ENCODE assay signal across 23 cellular contexts in the genomic region with DNA sequence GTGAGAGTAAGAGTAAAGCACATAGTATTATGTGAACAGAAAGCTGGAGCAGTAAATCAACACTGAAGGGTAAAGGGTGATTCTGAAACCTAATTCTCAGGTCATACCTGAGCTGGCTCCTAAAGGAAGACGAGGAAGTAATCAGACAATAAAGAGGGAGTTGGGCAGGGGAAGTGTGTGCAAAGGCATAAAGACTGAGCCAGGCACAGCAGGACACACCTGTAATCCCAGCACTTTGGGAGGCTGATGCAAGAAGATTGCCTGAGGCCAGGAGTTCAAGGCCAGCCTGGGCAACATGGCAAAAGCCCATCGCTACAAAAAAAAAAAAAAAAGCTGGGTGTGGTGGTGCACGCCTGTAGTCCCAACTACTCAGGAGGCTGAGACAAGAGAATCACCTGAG. TPM values are rescaled to one million over a fixed set of nuclear protein-coding genes. Genes with fewer than 3 reads are reported as not detected.
"Had no signal": no experiment of that assay in that cellular context is flagged by ENCODE, and none has a peak within 500 bp of the region (broad histone marks: within the 10 kb centered on the region; RNA-seq: fewer than 3 reads in every experiment).

No MANE protein-coding gene starts in this region.

- H3K27ac ChIP-seq: gastrocnemius medialis, heart left ventricle, pancreas, vagina had no signal

- H3K36me3 ChIP-seq: gastrocnemius medialis, pancreas had no signal

- H3K4me1 Mint-ChIP-seq: mesothelial cell of epicardium had no signal

- DNase-seq: activated B cell treated with CpG ODN at 0.5 μM for 24 hours; activated CD4-positive, alpha-beta T cell treated with anti-CD3 and anti-CD28 coated beads, Interleukin-2, amount 10 ng/mL, durations not matched to agents 24 days and 14 days; activated CD8-positive, alpha-beta memory T cell treated with anti-CD3 and anti-CD28 coated beads, Interleukin-2, amount 50 U/mL, for 4 hours; activated CD8-positive, alpha-beta T cell treated with anti-CD3 and anti-CD28 coated beads, Interleukin-2, amount 10 ng/mL, durations not matched to agents 7 days and 5 days; activated gamma-delta T cell treated with Interleukin-2 at 50 U/mL for 16 hours; activated naive CD8-positive, alpha-beta T cell treated with anti-CD3 and anti-CD28 coated beads, Interleukin-2, amount 10 ng/mL, durations not matched to agents 7 days and 5 days; activated T-cell treated with anti-CD3 and anti-CD28 coated beads, Interleukin-2, amount 50 U/mL, for 48 hours; anterior cingulate cortex; dermis blood vessel endothelial cell; effector memory CD8-positive, alpha-beta T cell; gastrocnemius medialis; heart left ventricle; stimulated activated CD4-positive, alpha-beta T cell treated with anti-CD3 and anti-CD28 coated beads, Interleukin-12 subunit alpha, Interleukin-12 subunit beta, amount 100 ng/mL, for 4 hours; stimulated activated CD4-positive, alpha-beta T cell treated with anti-CD3 and anti-CD28 coated beads, Interleukin-2, amount 100 ng/mL, for 24 hours had no signal

- ATAC-seq: activated CD8-positive, alpha-beta T cell treated with anti-CD3 and anti-CD28 coated beads, Interleukin-2, amount 10 ng/mL, durations not matched to agents 7 days and 5 days; effector memory CD8-positive, alpha-beta T cell; gastrocnemius medialis; heart left ventricle had no signal

- H3K27me3 Mint-ChIP-seq: activated B cell treated with CpG ODN at 0.5 μM for 24 hours; activated CD4-positive, alpha-beta T cell treated with anti-CD3 and anti-CD28 coated beads, Interleukin-2, amount 10 ng/mL, durations not matched to agents 24 days and 14 days; activated naive CD8-positive, alpha-beta T cell treated with anti-CD3 and anti-CD28 coated beads, Interleukin-2, amount 10 ng/mL, durations not matched to agents 7 days and 5 days; effector memory CD8-positive, alpha-beta T cell had no signal

- H3K4me1 ChIP-seq: pancreas had no signal

- H3K9me3 ChIP-seq: gastrocnemius medialis, heart left ventricle, pancreas, vagina had no signal

- H3K27me3 ChIP-seq: gastrocnemius medialis, heart left ventricle, pancreas, vagina had no signal

- H3K4me3 ChIP-seq: gastrocnemius medialis, heart left ventricle, lung, pancreas, vagina had no signal

- H3K27ac Mint-ChIP-seq: activated B cell treated with CpG ODN at 0.5 μM for 24 hours; activated CD4-positive, alpha-beta T cell treated with anti-CD3 and anti-CD28 coated beads, Interleukin-2, amount 10 ng/mL, durations not matched to agents 24 days and 14 days; activated CD8-positive, alpha-beta T cell treated with anti-CD3 and anti-CD28 coated beads, Interleukin-2, amount 10 ng/mL, durations not matched to agents 7 days and 5 days; activated naive CD8-positive, alpha-beta T cell treated with anti-CD3 and anti-CD28 coated beads, Interleukin-2, amount 10 ng/mL, durations not matched to agents 7 days and 5 days; mesothelial cell of epicardium had no signal

- FAIRE-seq: bronchial epithelial cell, pancreas, TTC549 had no signal

- H3K9me3 Mint-ChIP-seq: activated B cell treated with CpG ODN at 0.5 μM for 24 hours; activated CD4-positive, alpha-beta T cell treated with anti-CD3 and anti-CD28 coated beads, Interleukin-2, amount 10 ng/mL, durations not matched to agents 24 days and 14 days; activated naive CD8-positive, alpha-beta T cell treated with anti-CD3 and anti-CD28 coated beads, Interleukin-2, amount 10 ng/mL, durations not matched to agents 7 days and 5 days; effector memory CD8-positive, alpha-beta T cell; mesothelial cell of epicardium had no signal

- H3K4me3 Mint-ChIP-seq: activated B cell treated with CpG ODN at 0.5 μM for 24 hours; activated CD4-positive, alpha-beta T cell treated with anti-CD3 and anti-CD28 coated beads, Interleukin-2, amount 10 ng/mL, durations not matched to agents 24 days and 14 days; activated CD8-positive, alpha-beta T cell treated with anti-CD3 and anti-CD28 coated beads, Interleukin-2, amount 10 ng/mL, durations not matched to agents 7 days and 5 days; activated naive CD8-positive, alpha-beta T cell treated with anti-CD3 and anti-CD28 coated beads, Interleukin-2, amount 10 ng/mL, durations not matched to agents 7 days and 5 days; effector memory CD8-positive, alpha-beta T cell; mesothelial cell of epicardium had no signal

RNA-seq across cellular contexts. Expression of a gene that starts 23.8 kb away (rescaled TPM):
- total RNA-seq: activated B cell treated with CpG ODN at 0.5 μM for 24 hours, bronchial epithelial cell, dermis blood vessel endothelial cell, epithelial cell of proximal tubule, gastrocnemius medialis had no signal

RNA-seq across cellular contexts. Expression of a gene that starts 30.4 kb away (rescaled TPM):
- total RNA-seq: activated B cell treated with CpG ODN at 0.5 μM for 24 hours; activated CD4-positive, alpha-beta T cell treated with anti-CD3 and anti-CD28 coated beads, Interleukin-2, amount 10 ng/mL, durations not matched to agents 24 days and 14 days; bronchial epithelial cell; cerebellum; dermis blood vessel endothelial cell; epithelial cell of proximal tubule; gastrocnemius medialis; mesothelial cell of epicardium; pancreas; T-helper 2 cell treated with Interferon-gamma antibody and Interleukin-4, amounts not matched to agents 100 ng/mL and 5 ng/mL, for 36 hours; vagina had no signal
- polyA plus RNA-seq: heart left ventricle, pancreas had no signal

RNA-seq across cellular contexts. Expression of a gene that starts 51.4 kb away (rescaled TPM):
- total RNA-seq: vagina had no signal
